8 cellular contexts compared by ENCODE assay signal in genomic region chr19:4866595-4867424, GRCh38.
DNase-seq lines count a peak whose midpoint lies in the region; TF ChIP-seq lines count a peak whose summit lies in the region.

No MANE protein-coding gene starts in this region.

- H3K27ac ChIP-seq in skin epidermis = peak overlapping the region; percentile 71 to 99 (median 90)

- H3K4me3 ChIP-seq in astrocyte of the cerebellum (ENCODE audit: low read depth, low read length) (peak overlapping the region; percentile 74), iPS-11a (ENCODE audit: low read depth, low read length) (peak overlapping the region; percentile 65), skin epidermis (peak overlapping the region; percentile 51 to 91 (median 69))

- peak; percentile 59 for DNase-seq in GM20000 (ENCODE audit: low spot score)
- peak; percentile 31 for DNase-seq in T follicular helper cell (ENCODE audit: low read depth)
- no peak for DNase-seq in astrocyte of the cerebellum (ENCODE audit: low read depth)
- no peak for DNase-seq in GM19240 (ENCODE audit: insufficient read length, low spot score)
- no peak for DNase-seq in NCI-H510A (lab: John Stamatoyannopoulos, UW)
- no peak for DNase-seq in NCI-H2081 (lab: John Stamatoyannopoulos, UW)

- in situ Hi-C loops in astrocyte of the cerebellum (cut with HindIII; ENCODE audit: low sequenced_read_pairs) = no loop called here

- TF ChIP-seq CTCF in GM20000 (IDR thresholded peaks at IDR 0.05; ENCODE audit: extremely low read depth, missing control alignments) (no peak), astrocyte of the cerebellum (IDR thresholded peaks at IDR 0.05; ENCODE audit: low read depth, low read length, missing control alignments) (no peak)

Comparison
In these comparisons a context has a peak if more than half of its experiments do, and no peak if none do; other contexts are left out.
1. DNase-seq: peak in GM20000 (single experiment) and T follicular helper cell (single experiment); none in astrocyte of the cerebellum (single experiment), GM19240 (single experiment), NCI-H510A (single experiment) and NCI-H2081 (0 of 2).
2. Peak in every context shown above with its lines, with median percentiles within 50 percentile points of each other: H3K4me3 ChIP-seq.